In genomic region chrX:76643590-76643989, GRCh38 we compare ENCODE assay signal across 8 cellular contexts.
"Had no signal": no experiment of that assay in that cellular context is flagged by ENCODE, and none has a peak within 500 bp of the region (broad histone marks: within the 10 kb centered on the region; RNA-seq: fewer than 3 reads in every experiment).

No MANE protein-coding gene starts in this region.

- ATAC-seq: GM12878 had no signal

- H3K4me3 ChIP-seq: GM12878 had no signal

- DNase-seq: GDM1, GF-D8 had no signal

- FAIRE-seq: G401.6, GM12878, GM12891, GM12892, GM18507, GM19239 had no signal
